1 cellular context compared by ENCODE assay signal in the genomic region with DNA sequence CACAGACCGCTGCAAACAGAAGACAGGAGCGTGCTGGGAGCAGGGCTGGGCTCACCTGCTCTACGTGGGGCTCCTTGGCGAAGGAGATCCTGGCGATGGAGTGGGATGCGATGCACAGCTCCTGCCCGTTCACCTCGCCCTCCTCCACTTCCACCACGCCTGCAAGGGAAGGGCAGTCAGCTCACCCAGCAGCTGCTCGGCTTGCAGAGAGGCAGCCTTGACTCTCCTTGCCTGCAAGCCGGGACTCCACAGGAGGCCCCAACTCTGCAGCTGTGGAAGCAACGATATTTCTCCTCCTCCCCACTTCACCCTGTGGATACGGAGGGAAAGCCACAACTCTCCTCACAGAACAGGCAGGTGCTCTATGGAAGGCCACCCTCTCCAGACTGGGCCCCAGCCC.
TF ChIP-seq lines count a peak whose summit lies in the region.

No MANE protein-coding gene starts in this region.

TF ChIP-seq in HepG2, 621 proteins besides CTCF, POLR2A, EP300 and RAD21:
- TF ChIP-seq NR1H2 (CRISPR knock-in tag; IDR thresholded peaks at IDR 0.05; ENCODE audit: borderline replicate concordance, low read depth) (no peak), SMARCE1 (IDR thresholded peaks at IDR 0.05; ENCODE audit: borderline replicate concordance) (no peak), ZNF124 (CRISPR knock-in tag; IDR thresholded peaks at IDR 0.05) (no peak), SIX4 (CRISPR knock-in tag; IDR thresholded peaks at IDR 0.05) (no peak), GTF3A (CRISPR knock-in tag; conservative IDR thresholded peaks at IDR 0.05) (no peak)
- TF ChIP-seq, protein P1, sequence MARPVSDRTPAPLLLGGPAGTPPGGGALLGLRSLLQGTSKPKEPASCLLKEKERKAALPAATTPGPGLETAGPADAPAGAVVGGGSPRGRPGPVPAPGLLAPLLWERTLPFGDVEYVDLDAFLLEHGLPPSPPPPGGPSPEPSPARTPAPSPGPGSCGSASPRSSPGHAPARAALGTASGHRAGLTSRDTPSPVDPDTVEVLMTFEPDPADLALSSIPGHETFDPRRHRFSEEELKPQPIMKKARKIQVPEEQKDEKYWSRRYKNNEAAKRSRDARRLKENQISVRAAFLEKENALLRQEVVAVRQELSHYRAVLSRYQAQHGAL (CRISPR knock-in tag; IDR thresholded peaks at IDR 0.05; ENCODE audit: not compliant biosample characterization): no peak
- TF ChIP-seq, protein P2, sequence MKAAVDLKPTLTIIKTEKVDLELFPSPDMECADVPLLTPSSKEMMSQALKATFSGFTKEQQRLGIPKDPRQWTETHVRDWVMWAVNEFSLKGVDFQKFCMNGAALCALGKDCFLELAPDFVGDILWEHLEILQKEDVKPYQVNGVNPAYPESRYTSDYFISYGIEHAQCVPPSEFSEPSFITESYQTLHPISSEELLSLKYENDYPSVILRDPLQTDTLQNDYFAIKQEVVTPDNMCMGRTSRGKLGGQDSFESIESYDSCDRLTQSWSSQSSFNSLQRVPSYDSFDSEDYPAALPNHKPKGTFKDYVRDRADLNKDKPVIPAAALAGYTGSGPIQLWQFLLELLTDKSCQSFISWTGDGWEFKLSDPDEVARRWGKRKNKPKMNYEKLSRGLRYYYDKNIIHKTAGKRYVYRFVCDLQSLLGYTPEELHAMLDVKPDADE (CRISPR knock-in tag; IDR thresholded peaks at IDR 0.05): no peak
- TF ChIP-seq, protein P3, sequence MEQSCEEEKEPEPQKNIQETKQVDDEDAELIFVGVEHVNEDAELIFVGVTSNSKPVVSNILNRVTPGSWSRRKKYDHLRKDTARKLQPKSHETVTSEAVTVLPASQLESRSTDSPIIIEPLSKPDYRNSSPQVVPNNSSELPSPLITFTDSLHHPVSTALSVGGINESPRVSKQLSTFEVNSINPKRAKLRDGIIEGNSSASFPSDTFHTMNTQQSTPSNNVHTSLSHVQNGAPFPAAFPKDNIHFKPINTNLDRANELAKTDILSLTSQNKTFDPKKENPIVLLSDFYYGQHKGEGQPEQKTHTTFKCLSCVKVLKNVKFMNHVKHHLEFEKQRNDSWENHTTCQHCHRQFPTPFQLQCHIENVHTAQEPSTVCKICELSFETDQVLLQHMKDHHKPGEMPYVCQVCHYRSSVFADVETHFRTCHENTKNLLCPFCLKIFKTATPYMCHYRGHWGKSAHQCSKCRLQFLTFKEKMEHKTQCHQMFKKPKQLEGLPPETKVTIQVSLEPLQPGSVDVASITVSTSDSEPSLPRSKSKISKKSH (CRISPR knock-in tag; IDR thresholded peaks at IDR 0.05; ENCODE audit: borderline replicate concordance): 0 out of 2 replicates have a peak, but pooled peaks have one; percentile 28
